In the genomic region with DNA sequence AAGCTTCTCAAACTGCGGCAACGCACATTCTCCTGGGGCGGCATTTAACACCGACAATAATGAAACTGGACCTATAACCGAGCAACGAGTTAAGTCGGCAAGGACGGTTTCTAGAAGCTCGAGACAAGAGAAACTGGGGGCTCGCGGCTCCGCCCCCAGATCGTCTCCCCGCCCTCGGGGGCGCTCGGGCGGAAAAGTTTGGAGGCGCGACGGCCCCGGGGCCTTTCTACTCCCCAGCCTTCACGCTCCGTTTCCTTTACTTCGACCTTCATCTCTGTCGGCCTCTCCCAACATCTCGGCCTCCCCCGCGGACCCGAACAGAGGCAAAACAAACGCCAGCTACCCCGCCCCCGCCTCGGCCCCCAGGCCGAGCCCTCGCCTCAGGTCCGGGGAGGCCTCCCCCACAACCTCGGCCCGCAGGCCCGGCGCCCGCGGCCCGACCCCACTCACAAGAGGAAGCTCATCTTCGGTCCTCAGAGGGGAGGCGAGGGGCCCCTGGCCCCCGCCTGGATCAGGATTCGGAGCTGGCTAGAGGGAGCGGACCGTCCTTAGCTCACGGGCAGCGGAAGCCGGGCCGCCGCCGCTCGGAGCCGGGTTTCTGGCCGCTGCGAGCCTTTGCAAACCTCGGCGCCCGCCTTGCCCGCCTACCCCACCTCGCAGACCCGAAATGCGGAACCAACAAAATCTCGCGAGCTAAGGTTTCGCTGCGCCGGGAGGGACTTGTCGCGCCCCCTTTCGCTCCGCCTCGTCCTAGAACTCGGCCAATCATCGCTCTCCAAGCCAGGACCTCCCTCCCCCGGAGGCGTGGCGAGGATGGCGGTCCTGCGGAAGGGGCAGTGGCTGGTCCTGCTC, we compare ENCODE assay signal across 8 cellular contexts. TPM values are rescaled to one million over a fixed set of nuclear protein-coding genes. Genes with fewer than 3 reads are reported as not detected.
DNase-seq lines count a peak whose midpoint lies in the region; ATAC-seq and TF ChIP-seq lines count a peak whose summit lies in the region.

A gene (minus strand): TSS at position 669 of the 852 bp plus-strand sequence. CDS start 205 bp downstream, at position 464.

- ATAC-seq in HG02798 (IDR thresholded peaks at IDR 0.05; ENCODE audit: poor library complexity, unreplicated experiment) (peak; percentile 89), Right ventricle myocardium superior (ENCODE audit: poor library complexity) (peak; percentile 99)

- no peaks in the 10 kb centered on the region for H3K36me3 ChIP-seq in adipocyte (ENCODE audit: control insufficient read depth, insufficient read depth, low read length, severe bottlenecking)
- no peaks in the 10 kb centered on the region for H3K36me3 ChIP-seq in parathyroid adenoma (ENCODE audit: control insufficient read depth, insufficient read depth, low read length)
- no peaks in the 10 kb centered on the region for H3K36me3 ChIP-seq in tibial nerve

- TF ChIP-seq CTCF in GM12875 (IDR thresholded peaks at IDR 0.05; ENCODE audit: borderline replicate concordance, insufficient read depth, low read depth, low read length) (0 out of 2 replicates have a peak, but pooled peaks have one; percentile 13), parathyroid adenoma (IDR thresholded peaks at IDR 0.05) (no peak), tibial nerve (IDR thresholded peaks at IDR 0.05) (peak in 1 of 5 experiments; percentile 17)

- H3K9ac ChIP-seq in adipocyte (ENCODE audit: low read length) (peak within 1 kb of the TSS; percentile 95), parathyroid adenoma (peak within 1 kb of the TSS; percentile 88)

- peak within 1 kb of the TSS; percentile 80 for H3K27ac ChIP-seq in parathyroid adenoma
- H3K27ac ChIP-seq in tibial nerve: peak within 1 kb of the TSS; percentile 68 to 99 (median 90)

- no peaks in the 10 kb centered on the region for H3K27me3 ChIP-seq in adipocyte (replicated peaks; ENCODE audit: control insufficient read depth, insufficient read depth, low read length)
- no peaks in the 10 kb centered on the region for H3K27me3 ChIP-seq in parathyroid adenoma (ENCODE audit: control insufficient read depth, insufficient read depth, low read length)
- no peaks in the 10 kb centered on the region for H3K27me3 ChIP-seq in tibial nerve

- H3K4me2 ChIP-seq in parathyroid adenoma (ENCODE audit: low read length): peak within 1 kb of the TSS; percentile 52

- H3K9me3 ChIP-seq in adipocyte (ENCODE audit: control insufficient read depth, low read length): no peaks in the 10 kb centered on the region
- no peaks in the 10 kb centered on the region for H3K9me3 ChIP-seq in parathyroid adenoma (ENCODE audit: control insufficient read depth, low read length)
- no peaks in the 10 kb centered on the region for H3K9me3 ChIP-seq in tibial nerve

- peak; percentile 25 to 95 for TF ChIP-seq EP300 in tibial nerve (IDR thresholded peaks at IDR 0.05)

- TF ChIP-seq POLR2A in tibial nerve (IDR thresholded peaks at IDR 0.05): peak; percentile 80 to 89

- WGBS in tibial nerve, 2 donors: 0 to 1% methylated on average over 70 to 73 of the region's 84 CpGs

- peaks cover 31% of the 10 kb centered on the region for H3K79me2 ChIP-seq in parathyroid adenoma

- DNase-seq in NCI-H1436 (lab: John Stamatoyannopoulos, UW): peak; percentile 98
- peak; percentile 96 for DNase-seq in T follicular helper cell (ENCODE audit: low read depth)
- DNase-seq in adipocyte (ENCODE audit: low read depth): peak; percentile 100
- DNase-seq in Right ventricle myocardium superior: peak; percentile 98
- peak; percentile 95 to 96 for DNase-seq in tibial nerve (ENCODE audit: low spot score in 2 of 2)

- H3K4me1 ChIP-seq in adipocyte (ENCODE audit: control insufficient read depth, insufficient read depth, low read length) (peaks cover 17% of the 10 kb centered on the region), parathyroid adenoma (no peaks in the 10 kb centered on the region), tibial nerve (peaks cover 0 to 38% (median 19%) of the 10 kb centered on the region in 4 donors)

- H3K4me3 ChIP-seq in GM12875 (ENCODE audit: low read depth, low read length) (peak within 1 kb of the TSS; percentile 86), adipocyte (ENCODE audit: low read length) (peak within 1 kb of the TSS; percentile 85), parathyroid adenoma (ENCODE audit: low read depth, low read length) (peak within 1 kb of the TSS; percentile 75), tibial nerve (peak within 1 kb of the TSS; percentile 78 to 99 (median 96))

- intact Hi-C loops in Right ventricle myocardium superior (cut with DNase I): no loop called here

- peak within 1 kb of the TSS; percentile 88 for H2AFZ ChIP-seq in parathyroid adenoma

RNA-seq across cellular contexts. Expression of the gene that starts here (rescaled TPM):
- 53.1 TPM for total RNA-seq in Right ventricle myocardium superior
- 10 to 100 TPM; 55.3 to 69.9 (median 60.2) TPM for total RNA-seq in tibial nerve

Comparison
In these comparisons a context has a peak if more than half of its experiments do, and no peak if none do; other contexts are left out.
1. Peak in every context shown above with its lines: DNase-seq, ATAC-seq, H3K4me3 ChIP-seq and H3K27ac ChIP-seq.